ENCODE assay signal across 8 cellular contexts in genomic region chr1:177355575-177355974, GRCh38.
DNase-seq lines count a peak whose midpoint lies in the region; ATAC-seq and TF ChIP-seq lines count a peak whose summit lies in the region.

No MANE protein-coding gene starts in this region.

- POLR2A ChIA-PET in RWPE1 (lab: Yijun Ruan, JAX; ENCODE audit: low non-redundant PET) = no interaction called here

- TF ChIP-seq EP300 in suprapubic skin (IDR thresholded peaks at IDR 0.05) = no peak

- CTCF ChIA-PET in RWPE1 (lab: Yijun Ruan, JAX) = interaction anchor here (0.6 to 1.1 kb wide), 3 partner anchors 8 to 404 kb away, joined by 3 to 4 read pairs (median 3); no protein-coding TSS in a partner anchor

- no peaks in the 10 kb centered on the region for H3K9me3 ChIP-seq in suprapubic skin

- TF ChIP-seq CTCF in RWPE1 (conservative IDR thresholded peaks at IDR 0.05; ENCODE audit: low read depth) (no peak), suprapubic skin (IDR thresholded peaks at IDR 0.05) (peak in 1 of 2 donors; percentile 13)

- no peak overlapping the region for H3K27ac ChIP-seq in RWPE1
- H3K27ac ChIP-seq in suprapubic skin = no peak overlapping the region

- in situ Hi-C loops in ACHN (cut with HindIII; ENCODE audit: low pct_ligation_motif_present, low pct_unique_long_range_greater_than_20kb, low sequenced_read_pairs) = no loop called here

- DNase-seq in ACHN = peak; percentile 30
- DNase-seq in RWPE1 (ENCODE audit: low spot score) = peak; percentile 22
- peak; percentile 51 for DNase-seq in iPS-NIHi7 (ENCODE audit: extremely low spot score)
- DNase-seq in stimulated activated CD4-positive, alpha-beta T cell treated with anti-CD3 and anti-CD28 coated beads, Interleukin-4, amount 100 ng/mL, for 4 hours = no peak
- DNase-seq in GF-D8 (lab: John Stamatoyannopoulos, UW) = no peak
- DNase-seq in NCI-H187 (lab: John Stamatoyannopoulos, UW) = no peak
- no peak for DNase-seq in suprapubic skin (ENCODE audit: low spot score in 2 of 2)

- H3K4me1 ChIP-seq in suprapubic skin = no peaks in the 10 kb centered on the region

- H3K4me3 ChIP-seq in suprapubic skin = no peak overlapping the region

- H3K36me3 ChIP-seq in suprapubic skin = no peaks in the 10 kb centered on the region

- WGBS in suprapubic skin = 20% methylated on average over 2 of the region's 2 CpGs

- ATAC-seq in GM18868 (IDR thresholded peaks at IDR 0.05; ENCODE audit: unreplicated experiment) = peak; percentile 79

- peaks cover 3% of the 10 kb centered on the region for H3K27me3 ChIP-seq in suprapubic skin

- TF ChIP-seq POLR2A in suprapubic skin (IDR thresholded peaks at IDR 0.05) = no peak

Comparison
In these comparisons a context has a peak if more than half of its experiments do, and no peak if none do; other contexts are left out.
1. DNase-seq: peak in ACHN (single experiment), RWPE1 (single experiment) and iPS-NIHi7 (single experiment); none in stimulated activated CD4-positive, alpha-beta T cell treated with anti-CD3 and anti-CD28 coated beads, Interleukin-4, amount 100 ng/mL, for 4 hours (0 of 2), GF-D8 (single experiment), NCI-H187 (0 of 2) and suprapubic skin (0 of 2).